ENCODE assay signal across 26 cellular contexts in the genomic region with DNA sequence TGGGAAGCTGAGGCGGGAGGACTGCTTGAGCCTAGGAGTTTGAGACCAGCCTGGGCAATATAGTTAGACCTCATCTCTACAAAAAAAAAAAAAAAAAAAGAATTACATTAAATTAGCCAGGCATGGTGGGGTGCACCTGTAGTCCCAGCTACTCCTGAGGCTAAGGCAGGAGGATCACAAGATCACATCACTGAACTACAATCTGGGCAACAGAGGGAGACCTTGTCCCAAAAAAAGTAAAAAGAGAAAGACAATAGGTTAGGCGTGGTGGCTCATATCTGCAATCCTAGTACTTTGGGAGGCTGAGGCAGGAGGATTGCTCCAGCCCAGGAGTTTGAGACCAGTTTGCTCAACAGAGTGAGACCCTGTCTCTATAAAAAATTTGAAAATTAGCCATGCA.
DNase-seq lines count a peak whose midpoint lies in the region; FAIRE-seq and TF ChIP-seq lines count a peak whose summit lies in the region.
"Had no signal": no experiment of that assay in that cellular context is flagged by ENCODE, and none has a peak within 500 bp of the region (broad histone marks: within the 10 kb centered on the region; RNA-seq: fewer than 3 reads in every experiment).

No MANE protein-coding gene starts in this region.

- H3K4me3 Mint-ChIP-seq in MCF 10A (ENCODE audit: unreplicated experiment), result no peak overlapping the region
- H3K4me3 Mint-ChIP-seq: activated naive CD8-positive, alpha-beta T cell; dendritic cell treated with granulocyte-macrophage colony-stimulating factor and Interleukin-4, amounts not matched to agents 40 ng/mL and 50 ng/mL, for 4 days; natural killer cell; T-helper 2 cell treated with Interferon-gamma antibody and Interleukin-4, amounts not matched to agents 5 μg/mL and 100 μg/mL, for 36 hours had no signal

- no peak overlapping the region for H2AFZ ChIP-seq in mammary epithelial cell (ENCODE audit: low read depth, low read length)

- H3K9me3 Mint-ChIP-seq in MCF 10A (ENCODE audit: unreplicated experiment), result no peaks in the 10 kb centered on the region
- H3K9me3 Mint-ChIP-seq: dendritic cell treated with granulocyte-macrophage colony-stimulating factor and Interleukin-4, amounts not matched to agents 40 ng/mL and 50 ng/mL, for 4 days; natural killer cell; T-helper 2 cell treated with Interferon-gamma antibody and Interleukin-4, amounts not matched to agents 5 μg/mL and 100 μg/mL, for 36 hours had no signal

- POLR2A ChIA-PET in MCF 10A (lab: Yijun Ruan, JAX), result no interaction called here

- no peak overlapping the region for H3K27ac Mint-ChIP-seq in MCF 10A (ENCODE audit: low read depth, unreplicated experiment)
- H3K27ac Mint-ChIP-seq: activated naive CD8-positive, alpha-beta T cell; dendritic cell treated with granulocyte-macrophage colony-stimulating factor and Interleukin-4, amounts not matched to agents 40 ng/mL and 50 ng/mL, for 4 days; natural killer cell; T-helper 2 cell treated with Interferon-gamma antibody and Interleukin-4, amounts not matched to agents 5 μg/mL and 100 μg/mL, for 36 hours had no signal

- H3K4me2 ChIP-seq in mammary epithelial cell (ENCODE audit: insufficient read depth, low read depth, low read length), result no peak overlapping the region

- WGBS in mammary epithelial cell (ENCODE audit: low coverage, missing lambda C conversion rate), result no CpG with 5 or more reads among the region's 2 CpGs
- 69 to 85% (median 69%) methylated on average over 2 of the region's 2 CpGs for WGBS in small intestine, 3 donors

- dilution Hi-C loops in mammary epithelial cell (cut with HindIII; ENCODE audit: low sequenced_read_pairs), result no loop called here

- in situ Hi-C loops in mammary epithelial cell (cut with MboI; ENCODE audit: low sequenced_read_pairs in 2 of 2), result no loop called here

- H3K4me1 ChIP-seq in mammary epithelial cell (ENCODE audit: insufficient read depth, low read length) (no peaks in the 10 kb centered on the region), small intestine (ENCODE audit: control insufficient read depth in 2 of 2, insufficient read depth in 1 of 2, low read depth in 1 of 2, low read length in 1 of 2) (no peaks in the 10 kb centered on the region)
- H3K4me1 ChIP-seq: SJCRH30, tibial artery had no signal

- H3K4me1 Mint-ChIP-seq in MCF 10A (ENCODE audit: insufficient read depth, unreplicated experiment), result peaks cover 4% of the 10 kb centered on the region
- H3K4me1 Mint-ChIP-seq: natural killer cell had no signal

- H3K27me3 Mint-ChIP-seq in MCF 10A (ENCODE audit: insufficient read depth, unreplicated experiment), result no peaks in the 10 kb centered on the region
- H3K27me3 Mint-ChIP-seq: activated naive CD8-positive, alpha-beta T cell; dendritic cell treated with granulocyte-macrophage colony-stimulating factor and Interleukin-4, amounts not matched to agents 40 ng/mL and 50 ng/mL, for 4 days had no signal

- no peak overlapping the region for H3K9ac ChIP-seq in mammary epithelial cell (ENCODE audit: insufficient read depth, low read length)

- H3K9me3 ChIP-seq in mammary epithelial cell (replicated peaks; ENCODE audit: insufficient read depth, low read length) (no peaks in the 10 kb centered on the region), small intestine (ENCODE audit: control insufficient read depth, low read depth) (no peaks in the 10 kb centered on the region)
- H3K9me3 ChIP-seq: SJCRH30, tibial artery had no signal

- H4K20me1 ChIP-seq in mammary epithelial cell (ENCODE audit: insufficient read depth, low read length), result no peaks in the 10 kb centered on the region

- no peaks in the 10 kb centered on the region for H3K27me3 ChIP-seq in mammary epithelial cell (ENCODE audit: insufficient read depth, low read length)
- H3K27me3 ChIP-seq in bronchial epithelial cell (ENCODE audit: control insufficient read depth, insufficient read depth, low read length), result no peaks in the 10 kb centered on the region
- H3K27me3 ChIP-seq in small intestine (ENCODE audit: control insufficient read depth in 2 of 2, insufficient read depth in 2 of 2, low read length in 2 of 2), result no peaks in the 10 kb centered on the region
- H3K27me3 ChIP-seq: brain microvascular endothelial cell, SJCRH30, tibial artery had no signal

- TF ChIP-seq CTCF in MCF 10A (IDR thresholded peaks at IDR 0.05; ENCODE audit: unreplicated experiment) (no peak), mammary epithelial cell (conservative IDR thresholded peaks at IDR 0.05 in 1 of 2, IDR thresholded peaks at IDR 0.05 in 1 of 2; ENCODE audit: extremely low read depth in 1 of 2, insufficient read depth in 1 of 2, low read depth in 1 of 2, low read length in 2 of 2) (peak in 1 of 2 donors; percentile 27), bronchial epithelial cell (IDR thresholded peaks at IDR 0.05; ENCODE audit: insufficient read depth, low read length, severe bottlenecking) (peak; percentile 23)

- H3K36me3 Mint-ChIP-seq in MCF 10A (ENCODE audit: insufficient read depth, unreplicated experiment), result no peaks in the 10 kb centered on the region
- H3K36me3 Mint-ChIP-seq: natural killer cell had no signal

- H3K4me3 ChIP-seq in mammary epithelial cell (replicated peaks in 1 of 3; ENCODE audit: insufficient read depth in 1 of 3, low read depth in 2 of 3, low read length in 3 of 3), result no peak overlapping the region
- H3K4me3 ChIP-seq in bronchial epithelial cell (ENCODE audit: low read depth, low read length), result no peak overlapping the region
- H3K4me3 ChIP-seq in small intestine (ENCODE audit: low read depth in 1 of 2, low read length in 2 of 2), result no peak overlapping the region
- H3K4me3 ChIP-seq: SJCRH30, tibial artery had no signal

- no peaks in the 10 kb centered on the region for H3K79me2 ChIP-seq in mammary epithelial cell (ENCODE audit: insufficient read depth, low read length)

- no TSS peak for BruUV-seq in MCF 10A (replicated peaks; lab: Mats Ljungman, UMichigan)
- no TSS peak for BruUV-seq in mammary epithelial cell (replicated peaks; lab: Mats Ljungman, UMichigan)

- peak; percentile 39 for DNase-seq in MCF 10A (ENCODE audit: unreplicated experiment)
- DNase-seq in mammary epithelial cell, result no peak
- peak; percentile 27 for DNase-seq in HT1080 (ENCODE audit: low read depth)
- peak; percentile 17 for DNase-seq in bronchial epithelial cell (ENCODE audit: low read depth)
- DNase-seq in small intestine, result peak; percentile 2
- no peak for DNase-seq in mucosa of gallbladder (ENCODE audit: low spot score)
- DNase-seq in pons (ENCODE audit: low spot score), result no peak
- DNase-seq in SKM-1 (lab: John Stamatoyannopoulos, UW; ENCODE audit: unreplicated experiment), result no peak
- DNase-seq: activated CD4-positive, CD25-positive, alpha-beta regulatory T cell; brain microvascular endothelial cell; foreskin melanocyte; GDM1; Karpas-422; kidney; natural killer cell; NCI-H1417 treated with DMSO at 0.1 percent for 48 hours; NCI-H2171 treated with DMSO at 0.1 percent for 48 hours; OCI-M1; SJCRH30; stimulated activated CD4-positive, alpha-beta T cell treated with anti-CD3 and anti-CD28 coated beads, Interleukin-2, amount 100 ng/mL, for 24 hours; stimulated activated naive CD4-positive, alpha-beta T cell treated with Interleukin-2 at 50 U/mL for 16 hours; tibial artery had no signal

- FAIRE-seq in bronchial epithelial cell (lab: Jason Lieb, UNC) (no peak), small intestine (lab: Jason Lieb, UNC) (no peak)
- FAIRE-seq: endothelial cell of umbilical vein, kidney had no signal

- H3K36me3 ChIP-seq in mammary epithelial cell (ENCODE audit: insufficient read depth, low read length) (no peaks in the 10 kb centered on the region), bronchial epithelial cell (ENCODE audit: control insufficient read depth, insufficient read depth, low read length) (no peaks in the 10 kb centered on the region), small intestine (ENCODE audit: control insufficient read depth in 2 of 2, insufficient read depth in 2 of 2, low read length in 2 of 2) (no peaks in the 10 kb centered on the region)
- H3K36me3 ChIP-seq: SJCRH30, tibial artery had no signal

- CTCF ChIA-PET in MCF 10A (lab: Yijun Ruan, JAX) (interaction anchor here (0.6 to 4.7 kb wide), 9 partner anchors 14 to 397 kb away, joined by 3 to 31 read pairs (median 3); no protein-coding TSS in a partner anchor), mammary epithelial cell (lab: Charles Lee; ENCODE audit: low non-redundant PET) (interaction anchor here (0.9 kb wide), 1 partner anchor 367 kb away, joined by 3 read pairs; no protein-coding TSS in a partner anchor)

- intact Hi-C loops in MCF 10A (cut with micrococcal nuclease), result loop anchor here (1.0 to 5.0 kb wide), 2 partner anchors 244 to 367 kb away; no protein-coding TSS in a partner anchor
- intact Hi-C loops in mammary epithelial cell (cut with micrococcal nuclease), result loop anchor here (1.0 kb wide), 1 partner anchor 367 kb away; no protein-coding TSS in a partner anchor

- no peak overlapping the region for H3K27ac ChIP-seq in mammary epithelial cell (ENCODE audit: insufficient read depth, low read depth, low read length)
- no peak overlapping the region for H3K27ac ChIP-seq in small intestine (ENCODE audit: low read depth in 1 of 2, low read length in 1 of 2)
- H3K27ac ChIP-seq: brain microvascular endothelial cell, SJCRH30, tibial artery had no signal

Comparison
In these comparisons a context has a peak if more than half of its experiments do, and no peak if none do; other contexts are left out.
1. DNase-seq: peak in MCF 10A (single experiment), HT1080 (single experiment), bronchial epithelial cell (single experiment) and small intestine (single experiment); none in mammary epithelial cell (single experiment), mucosa of gallbladder (single experiment), pons (single experiment) and SKM-1 (single experiment).